Comparison of ENCODE assay signal across 1 cellular context in genomic region chr5:44808435-44809214, GRCh38.
TF ChIP-seq lines count a peak whose summit lies in the region.

TSS of gene MRPS30 (plus strand) at chr5:44808947. CDS start at chr5:44808963, 16 bp downstream.

TF ChIP-seq in WTC11, 78 proteins besides CTCF, POLR2A, EP300 and RAD21 (continued from another document):
- no peak for TF ChIP-seq ZNF512 (CRISPR knock-in tag; IDR thresholded peaks at IDR 0.05; ENCODE audit: borderline replicate concordance)
- 0 out of 2 replicates have a peak, but pooled peaks have one; percentile 50 for TF ChIP-seq E2F5 (CRISPR knock-in tag; IDR thresholded peaks at IDR 0.05)
- 0 out of 2 replicates have a peak, but pooled peaks have one; percentile 11 for TF ChIP-seq ZNF281 (CRISPR knock-in tag; IDR thresholded peaks at IDR 0.05)
- 0 out of 2 replicates have a peak, but pooled peaks have one; percentile 49 for TF ChIP-seq NFE2L1 (CRISPR knock-in tag; IDR thresholded peaks at IDR 0.05)
- TF ChIP-seq MAX (CRISPR knock-in tag; IDR thresholded peaks at IDR 0.05): peak; percentile 87
- TF ChIP-seq KAT7 (CRISPR knock-in tag; IDR thresholded peaks at IDR 0.05; ENCODE audit: borderline replicate concordance): peak; percentile 93; the same call in 1 of the 2 replicates
TF ChIP-seq in WTC11: peak in this region for 14.
